ENCODE assay signal across 9 cellular contexts in the genomic region with DNA sequence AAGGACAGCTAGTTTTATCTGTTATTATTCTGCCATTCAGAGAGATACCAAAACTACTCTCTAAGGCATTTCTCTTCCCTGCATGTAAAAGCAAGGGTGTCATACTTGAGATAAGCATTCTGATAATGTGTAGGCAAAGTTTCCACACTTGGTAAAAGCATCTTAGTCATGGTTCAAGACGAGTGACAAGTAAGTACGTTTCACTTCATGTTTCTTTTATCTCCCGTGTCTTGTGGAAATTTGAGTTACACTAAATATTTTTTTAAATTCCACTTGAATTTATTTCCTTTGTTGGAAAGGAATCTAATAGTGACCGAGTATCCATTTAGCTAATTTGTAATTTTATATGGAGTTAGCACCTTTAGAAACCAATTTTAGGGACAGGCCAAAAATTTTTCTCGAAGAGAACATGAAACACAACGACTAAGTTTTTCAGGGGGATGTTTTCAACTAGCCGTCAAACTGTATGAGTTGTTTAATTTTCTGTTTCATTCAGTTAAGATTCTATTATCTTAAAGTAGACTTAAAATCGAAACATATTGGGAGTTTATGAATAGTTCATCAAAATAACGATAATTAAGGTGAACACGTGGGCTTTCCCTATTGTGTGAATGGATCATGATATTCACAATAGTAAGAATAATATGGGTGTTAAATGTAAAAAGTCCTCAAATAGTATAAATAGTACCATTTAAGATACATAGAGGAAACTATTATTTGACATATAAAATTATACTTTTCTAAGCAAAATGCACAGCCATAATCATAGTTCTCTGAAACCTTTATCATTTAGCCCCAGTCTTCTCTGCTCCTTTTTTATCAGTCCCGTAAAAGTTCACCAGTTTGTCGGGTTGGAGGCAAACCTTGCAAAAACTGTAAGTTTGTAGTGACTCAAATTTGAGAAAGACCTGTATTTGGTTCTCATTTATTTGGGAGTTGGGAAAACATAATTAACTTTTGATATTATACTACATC. TPM values are rescaled to one million over a fixed set of nuclear protein-coding genes. Genes with fewer than 3 reads are reported as not detected.
DNase-seq lines count a peak whose midpoint lies in the region; ATAC-seq and TF ChIP-seq lines count a peak whose summit lies in the region.
"Had no signal": no experiment of that assay in that cellular context is flagged by ENCODE, and none has a peak within 500 bp of the region (broad histone marks: within the 10 kb centered on the region; RNA-seq: fewer than 3 reads in every experiment).

No MANE protein-coding gene starts in this region.

- ATAC-seq in CD4-positive, CD25-positive, alpha-beta regulatory T cell (ENCODE audit: low read depth in 2 of 2) = no peak
- ATAC-seq in activated CD8-positive, alpha-beta T cell treated with anti-CD3 and anti-CD28 coated beads, Interleukin-2, amount 10 ng/mL, durations not matched to agents 7 days and 5 days = no peak
- ATAC-seq in left lobe of liver = no peak
- no peak for ATAC-seq in mucosa of descending colon
- no peak for ATAC-seq in HG03045 (IDR thresholded peaks at IDR 0.05; ENCODE audit: unreplicated experiment)

- H3K4me3 ChIP-seq in CD4-positive, CD25-positive, alpha-beta regulatory T cell (ENCODE audit: low read depth, low read length) = peak overlapping the region; percentile 78
- H3K4me3 ChIP-seq in KMS-11 (IDR thresholded peaks at IDR 0.05; ENCODE audit: insufficient read depth, low read depth, low read length) = no peak overlapping the region
- no peak overlapping the region for H3K4me3 ChIP-seq in mesenchymal stem cell (ENCODE audit: insufficient read depth in 1 of 2, low read depth in 1 of 2, low read length in 2 of 2)
- no peak overlapping the region for H3K4me3 ChIP-seq in mucosa of descending colon

- DNase-seq in CD4-positive, CD25-positive, alpha-beta regulatory T cell = peak in 1 of 3 donors; percentile 52
- no peak for DNase-seq in activated CD8-positive, alpha-beta T cell treated with anti-CD3 and anti-CD28 coated beads, Interleukin-2, amount 10 ng/mL, durations not matched to agents 7 days and 5 days
- DNase-seq in mesenchymal stem cell (peak; percentile 28), left lobe of liver (ENCODE audit: low spot score) (no peak), mucosa of descending colon (no peak)
- DNase-seq in NK-92 treated with Interleukin-12 subunit alpha and Interleukin-12 subunit beta, amount 100 ng/mL, for 24 hours (lab: John Stamatoyannopoulos, UW) = no peak
- DNase-seq: T-helper 17 cell had no signal

- H4K91ac ChIP-seq in mesenchymal stem cell (ENCODE audit: low read length) = no peak overlapping the region

- H3K18ac ChIP-seq in mesenchymal stem cell (ENCODE audit: low read depth in 1 of 2, low read length in 2 of 2) = no peak overlapping the region

- H3K27me3 ChIP-seq in CD4-positive, CD25-positive, alpha-beta regulatory T cell (ENCODE audit: control insufficient read depth, insufficient read depth, low read length) = no peaks in the 10 kb centered on the region
- H3K27me3 ChIP-seq in KMS-11 (ENCODE audit: insufficient read depth, low read depth) = no peaks in the 10 kb centered on the region
- no peaks in the 10 kb centered on the region for H3K27me3 ChIP-seq in mesenchymal stem cell (ENCODE audit: control insufficient read depth in 1 of 2, insufficient read depth in 1 of 2, low read length in 2 of 2)

- no peaks in the 10 kb centered on the region for H3K79me1 ChIP-seq in mesenchymal stem cell (replicated peaks; ENCODE audit: low read length, poor library complexity, severe bottlenecking)

- no peak overlapping the region for H2BK15ac ChIP-seq in mesenchymal stem cell (ENCODE audit: low read depth, poor library complexity, severe bottlenecking)

- H2AFZ ChIP-seq in KMS-11 (ENCODE audit: low read depth) (peak overlapping the region; percentile 77), mesenchymal stem cell (ENCODE audit: low read depth, low read length) (no peak overlapping the region)

- H3K4me1 ChIP-seq in CD4-positive, CD25-positive, alpha-beta regulatory T cell (ENCODE audit: control insufficient read depth, insufficient read depth, low read length, poor library complexity, severe bottlenecking) = peaks cover 12% of the 10 kb centered on the region
- H3K4me1 ChIP-seq in KMS-11 (ENCODE audit: low read depth, poor library complexity, severe bottlenecking) (peaks cover 43% of the 10 kb centered on the region), mesenchymal stem cell (ENCODE audit: control insufficient read depth, insufficient read depth, low read depth, low read length) (peaks cover 2% of the 10 kb centered on the region), mucosa of descending colon (ENCODE audit: low read depth) (peaks cover 20% of the 10 kb centered on the region)

- H3K4me2 ChIP-seq in KMS-11 = peak overlapping the region; percentile 95
- H3K4me2 ChIP-seq in mesenchymal stem cell (ENCODE audit: low read length, poor library complexity, severe bottlenecking) = no peak overlapping the region

- H3K27ac ChIP-seq in CD4-positive, CD25-positive, alpha-beta regulatory T cell (ENCODE audit: insufficient read depth, low read length, poor library complexity, severe bottlenecking) = no peak overlapping the region
- H3K27ac ChIP-seq in KMS-11 (peak overlapping the region; percentile 91), mesenchymal stem cell (ENCODE audit: low read length, poor library complexity, severe bottlenecking) (no peak overlapping the region)

- H2BK120ac ChIP-seq in mesenchymal stem cell (ENCODE audit: low read depth, low read length) = no peak overlapping the region

- H4K20me1 ChIP-seq in KMS-11 (ENCODE audit: insufficient read depth) = no peaks in the 10 kb centered on the region

- H2BK5ac ChIP-seq in mesenchymal stem cell (ENCODE audit: low read depth, low read length, poor library complexity, severe bottlenecking) = no peak overlapping the region

- H3K27me3 Mint-ChIP-seq in CD4-positive, CD25-positive, alpha-beta regulatory T cell = peaks cover 6% of the 10 kb centered on the region
- no peaks in the 10 kb centered on the region for H3K27me3 Mint-ChIP-seq in activated CD8-positive, alpha-beta T cell treated with anti-CD3 and anti-CD28 coated beads, Interleukin-2, amount 10 ng/mL, durations not matched to agents 7 days and 5 days (ENCODE audit: low read depth)
- H3K27me3 Mint-ChIP-seq: T-helper 17 cell had no signal

- H3K14ac ChIP-seq in mesenchymal stem cell (ENCODE audit: low read length in 2 of 2) = no peak overlapping the region

- WGBS in mesenchymal stem cell = 97% methylated on average over 8 of the region's 12 CpGs

- no peak overlapping the region for H2BK12ac ChIP-seq in mesenchymal stem cell (ENCODE audit: low read length in 2 of 2)

- peaks cover 12 to 30% (median 23%) of the 10 kb centered on the region in 4 donors for H3K4me1 Mint-ChIP-seq in CD4-positive, CD25-positive, alpha-beta regulatory T cell
- H3K4me1 Mint-ChIP-seq in activated CD8-positive, alpha-beta T cell treated with anti-CD3 and anti-CD28 coated beads, Interleukin-2, amount 10 ng/mL, durations not matched to agents 7 days and 5 days (ENCODE audit: low read depth) = peaks cover 36% of the 10 kb centered on the region

- peaks cover under 1% of the 10 kb centered on the region for H3K36me3 ChIP-seq in CD4-positive, CD25-positive, alpha-beta regulatory T cell (ENCODE audit: control insufficient read depth, insufficient read depth, low read length)
- H3K36me3 ChIP-seq in KMS-11 (ENCODE audit: insufficient read depth) = no peaks in the 10 kb centered on the region
- H3K36me3 ChIP-seq in mesenchymal stem cell (ENCODE audit: control insufficient read depth in 1 of 2, insufficient read depth in 2 of 2, low read depth in 1 of 2, low read length in 2 of 2) = peaks cover 0 to 3% of the 10 kb centered on the region in 2 experiments
- no peaks in the 10 kb centered on the region for H3K36me3 ChIP-seq in mucosa of descending colon (ENCODE audit: low read depth)

- POLR2A ChIA-PET in activated CD8-positive, alpha-beta T cell treated with anti-CD3 and anti-CD28 coated beads, Interleukin-2, amount 10 ng/mL, durations not matched to agents 7 days and 5 days (lab: Charles Lee) = interaction anchor here (1.4 kb wide), 1 partner anchor 16 kb away, joined by 4 read pairs; no protein-coding TSS in a partner anchor

- H3K36me3 Mint-ChIP-seq in CD4-positive, CD25-positive, alpha-beta regulatory T cell = peaks cover 12% of the 10 kb centered on the region
- H3K36me3 Mint-ChIP-seq in activated CD8-positive, alpha-beta T cell treated with anti-CD3 and anti-CD28 coated beads, Interleukin-2, amount 10 ng/mL, durations not matched to agents 7 days and 5 days (ENCODE audit: low read depth) = no peaks in the 10 kb centered on the region

- no peak overlapping the region for H3K23ac ChIP-seq in mesenchymal stem cell (ENCODE audit: low read length in 2 of 2)

- TF ChIP-seq CTCF in KMS-11 (conservative IDR thresholded peaks at IDR 0.05; ENCODE audit: low read depth, low read length) = no peak
- no peak for TF ChIP-seq CTCF in mucosa of descending colon (IDR thresholded peaks at IDR 0.05)

- no peak overlapping the region for H3K4ac ChIP-seq in mesenchymal stem cell (ENCODE audit: low read depth in 1 of 2, low read length in 2 of 2)

- no peak overlapping the region for H4K8ac ChIP-seq in mesenchymal stem cell (ENCODE audit: low read length)

- H3K4me3 Mint-ChIP-seq in CD4-positive, CD25-positive, alpha-beta regulatory T cell = peak overlapping the region; percentile 22 to 61 (median 40)
- H3K4me3 Mint-ChIP-seq in activated CD8-positive, alpha-beta T cell treated with anti-CD3 and anti-CD28 coated beads, Interleukin-2, amount 10 ng/mL, durations not matched to agents 7 days and 5 days = peak overlapping the region; percentile 19

- H3K9ac ChIP-seq in KMS-11 (peak overlapping the region; percentile 80; the same call in 1 of the 2 replicates), mesenchymal stem cell (ENCODE audit: low read length) (peak overlapping the region; percentile 94)

- intact Hi-C loops in mucosa of descending colon (cut with DNase I, micrococcal nuclease) = loop anchor here (5.0 to 10.0 kb wide), 3 partner anchors 84 to 199 kb away; a partner anchor contains a TSS

- no peaks in the 10 kb centered on the region for H3K9me3 ChIP-seq in CD4-positive, CD25-positive, alpha-beta regulatory T cell (ENCODE audit: control insufficient read depth in 2 of 2, low read length in 2 of 2)
- no peaks in the 10 kb centered on the region for H3K9me3 ChIP-seq in mesenchymal stem cell (ENCODE audit: control insufficient read depth, low read length)
- H3K9me3 ChIP-seq in mucosa of descending colon = no peaks in the 10 kb centered on the region

- CTCF ChIA-PET in activated CD8-positive, alpha-beta T cell treated with anti-CD3 and anti-CD28 coated beads, Interleukin-2, amount 10 ng/mL, durations not matched to agents 7 days and 5 days (lab: Charles Lee) = interaction anchor here (1.7 to 2.4 kb wide), 4 partner anchors 7 to 221 kb away, joined by 5 to 20 read pairs (median 6); no protein-coding TSS in a partner anchor

- peak overlapping the region in 1 of 3 donors; percentile 91 for H3K27ac Mint-ChIP-seq in CD4-positive, CD25-positive, alpha-beta regulatory T cell
- H3K27ac Mint-ChIP-seq in activated CD8-positive, alpha-beta T cell treated with anti-CD3 and anti-CD28 coated beads, Interleukin-2, amount 10 ng/mL, durations not matched to agents 7 days and 5 days = no peak overlapping the region

- H2AK5ac ChIP-seq in mesenchymal stem cell (ENCODE audit: low read length, severe bottlenecking) = no peak overlapping the region

- no peaks in the 10 kb centered on the region for H3K9me3 Mint-ChIP-seq in CD4-positive, CD25-positive, alpha-beta regulatory T cell
- H3K9me3 Mint-ChIP-seq in activated CD8-positive, alpha-beta T cell treated with anti-CD3 and anti-CD28 coated beads, Interleukin-2, amount 10 ng/mL, durations not matched to agents 7 days and 5 days (ENCODE audit: insufficient read depth) = no peaks in the 10 kb centered on the region

- H3K79me2 ChIP-seq in KMS-11 (ENCODE audit: insufficient read depth, low read depth) = no peaks in the 10 kb centered on the region

RNA-seq across cellular contexts. Expression of a gene that starts 1.6 kb away (rescaled TPM):
- 2.2 TPM for total RNA-seq in CD4-positive, CD25-positive, alpha-beta regulatory T cell
- polyA plus RNA-seq in CD4-positive, CD25-positive, alpha-beta regulatory T cell = 10 to 100 TPM in 3 of 4 donors, 1 to 10 TPM in 1; 5.1 to 12.1 (median 10.1) TPM
- 1 to 10 TPM; 4.9 to 5.1 TPM for total RNA-seq in activated CD8-positive, alpha-beta T cell treated with anti-CD3 and anti-CD28 coated beads, Interleukin-2, amount 10 ng/mL, durations not matched to agents 7 days and 5 days
- 1.3 TPM for polyA plus RNA-seq in mesenchymal stem cell (2013, experiment 1 of 2)
- polyA plus RNA-seq in mesenchymal stem cell (2013, experiment 2 of 2) = 1.6 TPM
- total RNA-seq in left lobe of liver = 1.6 TPM
- total RNA-seq in mucosa of descending colon = 1 to 10 TPM in 2 of 3 donors, under 1 TPM in 1; 0.31 to 2.5 (median 1.4) TPM

RNA-seq across cellular contexts. Expression of a gene that starts 28.3 kb away (rescaled TPM):
- 0.37 TPM for total RNA-seq in CD4-positive, CD25-positive, alpha-beta regulatory T cell
- polyA plus RNA-seq in CD4-positive, CD25-positive, alpha-beta regulatory T cell = under 1 TPM; 0.19 to 0.77 (median 0.65) TPM
- under 1 TPM; 0.74 to 0.83 TPM for total RNA-seq in activated CD8-positive, alpha-beta T cell treated with anti-CD3 and anti-CD28 coated beads, Interleukin-2, amount 10 ng/mL, durations not matched to agents 7 days and 5 days
- polyA plus RNA-seq in mesenchymal stem cell (2013, experiment 1 of 2) = 0.36 TPM
- 0.48 TPM for polyA plus RNA-seq in mesenchymal stem cell (2013, experiment 2 of 2)
- total RNA-seq in left lobe of liver (0.23 TPM), mucosa of descending colon (under 1 TPM; 0.28 to 0.49 (median 0.41) TPM)

RNA-seq across cellular contexts. Expression of a gene that starts 34.6 kb away (rescaled TPM):
- total RNA-seq in CD4-positive, CD25-positive, alpha-beta regulatory T cell = not detected
- polyA plus RNA-seq in CD4-positive, CD25-positive, alpha-beta regulatory T cell = under 1 TPM in 1 of 4 donors, not detected in 3; 0.28 TPM
- not detected for total RNA-seq in activated CD8-positive, alpha-beta T cell treated with anti-CD3 and anti-CD28 coated beads, Interleukin-2, amount 10 ng/mL, durations not matched to agents 7 days and 5 days
- polyA plus RNA-seq in mesenchymal stem cell (2013, experiment 1 of 2) = 0.69 TPM
- 0.49 TPM for polyA plus RNA-seq in mesenchymal stem cell (2013, experiment 2 of 2)
- 0.25 TPM for total RNA-seq in left lobe of liver
- total RNA-seq in mucosa of descending colon = 1 to 10 TPM in 1 of 3 donors, under 1 TPM in 2; 0.38 to 1.2 (median 0.39) TPM
- total RNA-seq: T-helper 17 cell had no signal
